9 cellular contexts compared by ENCODE assay signal in genomic region chr1:118154220-118154619, GRCh38. TPM values are rescaled to one million over a fixed set of nuclear protein-coding genes. Genes with fewer than 3 reads are reported as not detected.
DNase-seq lines count a peak whose midpoint lies in the region; ATAC-seq, FAIRE-seq and TF ChIP-seq lines count a peak whose summit lies in the region.
"Had no signal": no experiment of that assay in that cellular context is flagged by ENCODE, and none has a peak within 500 bp of the region (broad histone marks: within the 10 kb centered on the region; RNA-seq: fewer than 3 reads in every experiment).

No MANE protein-coding gene starts in this region.

- H3K9me3 ChIP-seq in heart left ventricle: no peaks in the 10 kb centered on the region

- TF ChIP-seq POLR2A in heart left ventricle (IDR thresholded peaks at IDR 0.05): no peak

- intact Hi-C loops in heart left ventricle (cut with DNase I) (loop anchor here in 9 of 10 donors (5.0 to 10.0 kb wide), 9 partner anchors 561 to 1218 kb away; partner anchors contain the start of gene HAO2 (in 3 of the 9)), Right ventricle myocardium superior (cut with DNase I) (loop anchor here (5.0 kb wide), 1 partner anchor 853 kb away; no protein-coding TSS in a partner anchor)

- WGBS in heart left ventricle, 4 donors: 79 to 97% (median 93%) methylated on average over 1 of the region's 1 CpG

- H3K4me3 ChIP-seq in heart left ventricle: no peak overlapping the region
- H3K4me3 ChIP-seq in fibroblast of mammary gland (ENCODE audit: control insufficient read depth, low read depth, low read length): no peak overlapping the region

- H3K4me1 ChIP-seq in heart left ventricle: no peaks in the 10 kb centered on the region

- peak in 8 of 12 donors; percentile 8 to 34 (median 25) for TF ChIP-seq CTCF in heart left ventricle (IDR thresholded peaks at IDR 0.05)
- peak; percentile 46 for TF ChIP-seq CTCF in fibroblast of mammary gland (conservative IDR thresholded peaks at IDR 0.05; ENCODE audit: control insufficient read depth, insufficient read depth, low read depth, low read length)

- peaks cover 0 to 3% (median 0%) of the 10 kb centered on the region in 9 donors for H3K27me3 ChIP-seq in heart left ventricle

- FAIRE-seq in RCC 7860 (lab: Jason Lieb, UNC): no peak

- H3K36me3 ChIP-seq in heart left ventricle: no peaks in the 10 kb centered on the region

- H3K27ac ChIP-seq in heart left ventricle: no peak overlapping the region

- ATAC-seq in heart left ventricle (no peak), Right ventricle myocardium superior (ENCODE audit: poor library complexity) (no peak)

- no peak for DNase-seq in heart left ventricle
- no peak for DNase-seq in Right ventricle myocardium superior
- peak; percentile 16 to 52 for DNase-seq in NCI-H446 (lab: John Stamatoyannopoulos, UW)
- DNase-seq in fibroblast of mammary gland (ENCODE audit: low read depth): peak; percentile 33
- no peak for DNase-seq in stimulated activated CD4-positive, alpha-beta T cell treated with anti-CD3 and anti-CD28 coated beads, Interleukin-4, amount 100 ng/mL, for 4 hours
- no peak for DNase-seq in RCC 7860 (ENCODE audit: low spot score)
- no peak for DNase-seq in stimulated activated CD4-positive, alpha-beta T cell treated with anti-CD3 and anti-CD28 coated beads, Interleukin-15, amount 100 ng/mL, for 24 hours
- DNase-seq in activated gamma-delta T cell treated with Interleukin-2 at 50 U/mL for 16 hours: no peak
- DNase-seq: DMS153 had no signal

RNA-seq across cellular contexts. Expression of gene SPAG17, which starts 30.8 kb away (rescaled TPM):
- total RNA-seq in heart left ventricle (under 1 TPM in 2 of 9 donors, not detected in 7; 0.38 to 0.48 TPM), Right ventricle myocardium superior (not detected)
- polyA plus RNA-seq in heart left ventricle: not detected

Comparison
In these comparisons a context has a peak if more than half of its experiments do, and no peak if none do; other contexts are left out.
1. DNase-seq: peak in NCI-H446 (2 of 2) and fibroblast of mammary gland (single experiment); none in heart left ventricle (0 of 5), Right ventricle myocardium superior (single experiment), stimulated activated CD4-positive, alpha-beta T cell treated with anti-CD3 and anti-CD28 coated beads, Interleukin-4, amount 100 ng/mL, for 4 hours (0 of 2), RCC 7860 (single experiment), stimulated activated CD4-positive, alpha-beta T cell treated with anti-CD3 and anti-CD28 coated beads, Interleukin-15, amount 100 ng/mL, for 24 hours (single experiment) and activated gamma-delta T cell treated with Interleukin-2 at 50 U/mL for 16 hours (single experiment).